Comparison of ENCODE assay signal across 33 cellular contexts in genomic region chr16:3475604-3476375, GRCh38. TPM values are rescaled to one million over a fixed set of nuclear protein-coding genes. Genes with fewer than 3 reads are reported as not detected.
DNase-seq lines count a peak whose midpoint lies in the region; ATAC-seq, FAIRE-seq and TF ChIP-seq lines count a peak whose summit lies in the region.
"Had no signal": no experiment of that assay in that cellular context is flagged by ENCODE, and none has a peak within 500 bp of the region (broad histone marks: within the 10 kb centered on the region; RNA-seq: fewer than 3 reads in every experiment).

No MANE protein-coding gene starts in this region.

- H3K9ac ChIP-seq in SK-N-SH (no peak overlapping the region), Karpas-422 (ENCODE audit: low read length) (no peak overlapping the region)

- H3K79me2 ChIP-seq in SK-N-SH (ENCODE audit: insufficient read depth) (peaks cover 88% of the 10 kb centered on the region), Karpas-422 (ENCODE audit: low read length) (peaks cover 83% of the 10 kb centered on the region)

- FAIRE-seq in small intestine (lab: Jason Lieb, UNC), result no peak
- FAIRE-seq: keratinocyte, TTC549 had no signal

- TF ChIP-seq RAD21 in SK-N-SH (IDR thresholded peaks at IDR 0.05; ENCODE audit: low read length), result no peak

- WGBS in SK-N-SH (ENCODE audit: low lambda C conversion rate), result 90% methylated on average over 13 of the region's 29 CpGs
- 65 to 85% (median 83%) methylated on average over 23 to 29 of the region's 29 CpGs for WGBS in small intestine, 3 donors

- no peaks in the 10 kb centered on the region for H3K27me3 ChIP-seq in SK-N-SH (ENCODE audit: insufficient read depth)
- H3K27me3 ChIP-seq in small intestine (ENCODE audit: control insufficient read depth in 2 of 2, insufficient read depth in 2 of 2, low read length in 2 of 2), result no peaks in the 10 kb centered on the region
- no peaks in the 10 kb centered on the region for H3K27me3 ChIP-seq in Karpas-422 (ENCODE audit: low read length)

- intact Hi-C loops in left ventricle myocardium superior (cut with micrococcal nuclease), result no loop called here

- H3K4me2 ChIP-seq in SK-N-SH, result no peak overlapping the region
- no peak overlapping the region for H3K4me2 ChIP-seq in Karpas-422 (ENCODE audit: low read depth, low read length, poor library complexity, severe bottlenecking)
- H3K4me2 ChIP-seq: GM23338, smooth muscle cell had no signal

- POLR2A ChIA-PET in SK-N-SH (lab: Yijun Ruan, JAX), result no interaction called here

- H3K9me2 ChIP-seq in SK-N-SH (no peaks in the 10 kb centered on the region), Karpas-422 (replicated peaks; ENCODE audit: insufficient read depth, low read length) (no peaks in the 10 kb centered on the region)

- H3K36me3 ChIP-seq in SK-N-SH (replicated peaks in 1 of 2; ENCODE audit: control insufficient read depth in 1 of 2, insufficient read depth in 2 of 2, low read length in 1 of 2), result peaks cover 7 to 10% of the 10 kb centered on the region in 2 experiments
- peaks cover 4 to 5% of the 10 kb centered on the region in 2 donors for H3K36me3 ChIP-seq in small intestine (ENCODE audit: control insufficient read depth in 2 of 2, insufficient read depth in 2 of 2, low read length in 2 of 2)
- H3K36me3 ChIP-seq in Karpas-422 (ENCODE audit: insufficient read depth, low read length), result peaks cover 10% of the 10 kb centered on the region; the same call in 1 of the 2 replicates

- no peaks in the 10 kb centered on the region; a peak in 1 of 4 replicates for H3K4me1 ChIP-seq in SK-N-SH (ENCODE audit: control insufficient read depth in 1 of 2, insufficient read depth in 2 of 2, low read depth in 1 of 2, low read length in 1 of 2)
- peaks cover 0 to 3% of the 10 kb centered on the region in 2 donors for H3K4me1 ChIP-seq in small intestine (ENCODE audit: control insufficient read depth in 2 of 2, insufficient read depth in 1 of 2, low read depth in 1 of 2, low read length in 1 of 2)
- no peaks in the 10 kb centered on the region for H3K4me1 ChIP-seq in Karpas-422 (ENCODE audit: low read length)

- DNase-seq in SK-N-SH (peak; percentile 9), T-helper 17 cell (no peak), left ventricle myocardium superior (peak; percentile 28), small intestine (peak; percentile 25), NCI-H524 treated with DMSO at 0.1 percent for 48 hours (lab: John Stamatoyannopoulos, UW) (no peak), Karpas-422 (no peak)
- DNase-seq: activated CD4-positive, alpha-beta T cell treated with anti-CD3 and anti-CD28 coated beads for 1 hour; activated CD8-positive, alpha-beta T cell treated with anti-CD3 and anti-CD28 coated beads, Interleukin-2, amount 10 ng/mL, durations not matched to agents 7 days and 5 days; activated naive CD4-positive, alpha-beta T cell; activated T-cell treated with anti-CD3 and anti-CD28 coated beads for 4 hours; amniotic stem cell; CD4-positive, alpha-beta T cell; cortex of kidney; KBM-7; MM.1S; NCI-H1417; NCI-H2081 treated with DMSO at 0.1 percent for 48 hours; occipital lobe had no signal

- H3K4me1 Mint-ChIP-seq in T-helper 17 cell, result peaks cover 14% of the 10 kb centered on the region

- H3K4me3 ChIP-seq in SK-N-SH (ENCODE audit: low read depth in 2 of 2, low read length in 1 of 2) (no peak overlapping the region), small intestine (ENCODE audit: low read depth in 1 of 2, low read length in 2 of 2) (no peak overlapping the region), Karpas-422 (ENCODE audit: low read length) (no peak overlapping the region)
- H3K4me3 ChIP-seq: GM23338, smooth muscle cell, thoracic aorta had no signal

- H4K20me1 ChIP-seq in SK-N-SH (ENCODE audit: insufficient read depth) (peaks cover 68% of the 10 kb centered on the region), Karpas-422 (ENCODE audit: insufficient read depth, low read depth, low read length) (peaks cover 13% of the 10 kb centered on the region)

- TF ChIP-seq CTCF in SK-N-SH (IDR thresholded peaks at IDR 0.05), result no peak

- H3K27me3 Mint-ChIP-seq in T-helper 17 cell, result no peaks in the 10 kb centered on the region
- H3K27me3 Mint-ChIP-seq: CD4-positive, alpha-beta T cell; stimulated activated memory B cell treated with anti-CD40 and anti-IgM and Interleukin-4, amounts not matched to agents 10 μg/mL and 1 μg/mL and 100 μg/mL, for 72 hours had no signal

- no peak overlapping the region for H3K4me3 Mint-ChIP-seq in T-helper 17 cell
- H3K4me3 Mint-ChIP-seq: activated CD8-positive, alpha-beta T cell treated with anti-CD3 and anti-CD28 coated beads, Interleukin-2, amount 10 ng/mL, durations not matched to agents 7 days and 5 days; CD4-positive, alpha-beta T cell; GM23338; stimulated activated memory B cell treated with anti-CD40 and anti-IgM and Interleukin-4, amounts not matched to agents 10 μg/mL and 1 μg/mL and 100 μg/mL, for 72 hours had no signal

- no peaks in the 10 kb centered on the region for H3F3A ChIP-seq in SK-N-SH (replicated peaks; ENCODE audit: insufficient read depth)

- H3K27ac ChIP-seq in SK-N-SH (ENCODE audit: low read depth in 2 of 2, low read length in 1 of 2), result no peak overlapping the region
- no peak overlapping the region for H3K27ac ChIP-seq in small intestine (ENCODE audit: low read depth in 1 of 2, low read length in 1 of 2)
- no peak overlapping the region for H3K27ac ChIP-seq in Karpas-422 (ENCODE audit: low read length)
- H3K27ac ChIP-seq: 22Rv1, thoracic aorta had no signal

- no peak for TF ChIP-seq EP300 in SK-N-SH (IDR thresholded peaks at IDR 0.05; ENCODE audit: borderline replicate concordance in 1 of 2, low read depth in 1 of 2, low read length in 1 of 2)

- no peak overlapping the region for H2AFZ ChIP-seq in SK-N-SH (ENCODE audit: low read depth)
- H2AFZ ChIP-seq in Karpas-422 (ENCODE audit: low read length), result no peak overlapping the region
- H2AFZ ChIP-seq: GM23338 had no signal

- ATAC-seq in SK-N-SH treated with all-trans-retinoic acid at 6 μM for 48 hours (no peak), T-helper 17 cell (no peak), left ventricle myocardium superior (no peak), HG03565 (IDR thresholded peaks at IDR 0.05; ENCODE audit: unreplicated experiment) (no peak)
- ATAC-seq: activated CD8-positive, alpha-beta T cell treated with anti-CD3 and anti-CD28 coated beads, Interleukin-2, amount 10 ng/mL, durations not matched to agents 7 days and 5 days; GM23338; stimulated activated memory B cell treated with anti-CD40 and anti-IgM and Interleukin-4, amounts not matched to agents 10 μg/mL and 1 μg/mL and 100 μg/mL, for 72 hours had no signal

- no peaks in the 10 kb centered on the region for H3K9me3 ChIP-seq in SK-N-SH
- H3K9me3 ChIP-seq in T-helper 17 cell (ENCODE audit: control insufficient read depth, low read length, poor library complexity, severe bottlenecking), result no peaks in the 10 kb centered on the region
- H3K9me3 ChIP-seq in small intestine (ENCODE audit: control insufficient read depth, low read depth), result no peaks in the 10 kb centered on the region
- H3K9me3 ChIP-seq in Karpas-422 (ENCODE audit: low read length), result no peaks in the 10 kb centered on the region
- H3K9me3 ChIP-seq: thoracic aorta had no signal

- H3K27ac Mint-ChIP-seq in T-helper 17 cell, result peak overlapping the region; percentile 74
- H3K27ac Mint-ChIP-seq: activated CD8-positive, alpha-beta T cell treated with anti-CD3 and anti-CD28 coated beads, Interleukin-2, amount 10 ng/mL, durations not matched to agents 7 days and 5 days; CD4-positive, alpha-beta T cell; GM23338 had no signal

- CTCF ChIA-PET in SK-N-SH (lab: Yijun Ruan, JAX), result no interaction called here

- peaks cover 5% of the 10 kb centered on the region for H3K36me3 Mint-ChIP-seq in T-helper 17 cell (ENCODE audit: low read depth)

TF ChIP-seq in SK-N-SH, 30 proteins besides CTCF, POLR2A, EP300 and RAD21 (continues in another document):
- no peak for TF ChIP-seq TEAD4 (IDR thresholded peaks at IDR 0.05; ENCODE audit: borderline replicate concordance, insufficient read depth)
- no peak for TF ChIP-seq RCOR1 (IDR thresholded peaks at IDR 0.05; ENCODE audit: low read length)
- TF ChIP-seq GABPA (IDR thresholded peaks at IDR 0.05; ENCODE audit: low read depth), result no peak
- no peak for TF ChIP-seq TCF12 (IDR thresholded peaks at IDR 0.05)

TF ChIP-seq in SK-N-SH treated with all-trans-retinoic acid at 6 μM for 48 hours, 23 proteins besides CTCF, POLR2A, EP300 and RAD21 (continues in another document):
- TF ChIP-seq ZFP30 (CRISPR knock-in tag; IDR thresholded peaks at IDR 0.05) (no peak), ZNF8 (CRISPR knock-in tag; IDR thresholded peaks at IDR 0.05) (no peak), OSR1 (CRISPR knock-in tag; IDR thresholded peaks at IDR 0.05) (no peak), ZC3H10 (CRISPR knock-in tag; IDR thresholded peaks at IDR 0.05) (no peak), CSDC2 (CRISPR knock-in tag; IDR thresholded peaks at IDR 0.05) (no peak), BACH2 (CRISPR knock-in tag; IDR thresholded peaks at IDR 0.05; ENCODE audit: borderline replicate concordance) (no peak), ZFP3 (CRISPR knock-in tag; IDR thresholded peaks at IDR 0.05) (no peak)

RNA-seq across cellular contexts. Expression of gene C16orf90, which starts 19.5 kb away (rescaled TPM):
- polyA plus RNA-seq in SK-N-SH (2012; rRNA removed) (not detected in 2 replicates), small intestine (not detected)
- polyA plus RNA-seq in SK-N-SH (2012; cell fraction: cytosol; rRNA removed), result not detected in 2 replicates
- polyA plus RNA-seq in SK-N-SH (2012; cell fraction: nucleus; rRNA removed), result not detected in 2 replicates
- total RNA-seq in T-helper 17 cell (not detected), left ventricle myocardium superior (not detected)
- total RNA-seq in Karpas-422 (2014; rRNA removed; shearing (Covaris generic); ENCODE audit: low replicate concordance), result not detected in 2 replicates
- total RNA-seq: activated CD8-positive, alpha-beta T cell treated with anti-CD3 and anti-CD28 coated beads, Interleukin-2, amount 10 ng/mL, durations not matched to agents 7 days and 5 days; CD4-positive, alpha-beta T cell; fibroblast of lung; G401; glomerular endothelial cell; GM23338; HT-29; lung microvascular endothelial cell; occipital lobe; OCI-LY7; smooth muscle cell; thoracic aorta had no signal
- polyA plus RNA-seq: fibroblast of lung, GM23338, keratinocyte, smooth muscle cell had no signal

RNA-seq across cellular contexts. Expression of gene CLUAP1, which starts 25.0 kb away (rescaled TPM):
- polyA plus RNA-seq in SK-N-SH (2012; rRNA removed) (18.0 and 19.5 TPM in 2 replicates), small intestine (10 to 100 TPM in 1 of 3 donors, 1 to 10 TPM in 2; 3.6 to 10.6 (median 4.6) TPM)
- 24.9 and 42.8 TPM in 2 replicates for polyA plus RNA-seq in SK-N-SH (2012; cell fraction: cytosol; rRNA removed)
- 11.8 and 20.5 TPM in 2 replicates for polyA plus RNA-seq in SK-N-SH (2012; cell fraction: nucleus; rRNA removed)
- total RNA-seq in T-helper 17 cell (10 to 100 TPM; 10.7 to 19.0 TPM), left ventricle myocardium superior (13.1 TPM)
- 21.6 and 29.4 TPM in 2 replicates for total RNA-seq in Karpas-422 (2014; rRNA removed; shearing (Covaris generic); ENCODE audit: low replicate concordance)

RNA-seq across cellular contexts. Expression of gene NAA60, which starts 32.3 kb away (rescaled TPM):
- polyA plus RNA-seq in SK-N-SH (2012; rRNA removed) (17.2 and 21.5 TPM in 2 replicates), small intestine (100 to 1,000 TPM in 1 of 3 donors, 10 to 100 TPM in 2; 51.2 to 102 (median 69.2) TPM)
- 17.2 and 23.6 TPM in 2 replicates for polyA plus RNA-seq in SK-N-SH (2012; cell fraction: cytosol; rRNA removed)
- 33.4 and 41.1 TPM in 2 replicates for polyA plus RNA-seq in SK-N-SH (2012; cell fraction: nucleus; rRNA removed)
- total RNA-seq in T-helper 17 cell (10 to 100 TPM; 34.8 to 44.5 TPM), left ventricle myocardium superior (48.6 TPM)
- total RNA-seq in Karpas-422 (2014; rRNA removed; shearing (Covaris generic); ENCODE audit: low replicate concordance), result 15.1 and 18.4 TPM in 2 replicates

RNA-seq across cellular contexts. Expression of gene ZNF597, which starts 32.5 kb away (rescaled TPM):
- 1.1 and 1.3 TPM in 2 replicates for polyA plus RNA-seq in SK-N-SH (2012; rRNA removed)
- polyA plus RNA-seq in SK-N-SH (2012; cell fraction: cytosol; rRNA removed), result 1.3 and 1.6 TPM in 2 replicates
- 0.83 and 1.8 TPM in 2 replicates for polyA plus RNA-seq in SK-N-SH (2012; cell fraction: nucleus; rRNA removed)
- total RNA-seq in T-helper 17 cell, result 1 to 10 TPM; 3.0 to 3.2 TPM
- 2.0 TPM for total RNA-seq in left ventricle myocardium superior
- under 1 TPM; 0.45 to 0.95 (median 0.81) TPM for polyA plus RNA-seq in small intestine
- 1.3 and 3.1 TPM in 2 replicates for total RNA-seq in Karpas-422 (2014; rRNA removed; shearing (Covaris generic); ENCODE audit: low replicate concordance)

Comparison
In these comparisons a context has a peak if more than half of its experiments do, and no peak if none do; other contexts are left out.
1. DNase-seq: peak in SK-N-SH (single experiment), left ventricle myocardium superior (single experiment) and small intestine (single experiment); none in T-helper 17 cell (0 of 3), NCI-H524 treated with DMSO at 0.1 percent for 48 hours (single experiment) and Karpas-422 (single experiment).